In the genomic region with DNA sequence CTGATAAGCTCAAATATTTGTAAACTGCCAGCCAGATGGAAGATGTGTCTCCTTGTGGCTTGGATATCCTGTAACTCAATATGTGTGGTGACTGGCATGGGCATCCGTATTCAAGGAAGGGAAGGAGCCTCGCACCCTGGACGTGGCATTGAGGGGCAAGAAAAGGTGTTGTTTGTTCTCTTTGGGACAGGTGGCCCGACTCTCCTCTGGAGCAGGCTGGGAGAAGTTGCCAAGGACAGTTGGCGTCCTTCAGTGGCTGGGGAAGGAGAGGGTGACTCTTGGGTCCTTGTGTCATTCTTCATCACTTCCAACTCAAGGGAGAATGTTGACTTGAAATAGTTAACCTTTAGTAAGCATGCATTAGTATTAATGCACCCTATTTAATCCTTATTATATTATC, we compare ENCODE assay signal across 22 cellular contexts. TPM values are rescaled to one million over a fixed set of nuclear protein-coding genes. Genes with fewer than 3 reads are reported as not detected.
A peak's percentile ranks its signal among the peaks of the same experiment; 100 is the strongest.
DNase-seq lines count a peak whose midpoint lies in the region; ATAC-seq and TF ChIP-seq lines count a peak whose summit lies in the region.
"Had no signal": no experiment of that assay in that cellular context is flagged by ENCODE, and none has a peak within 500 bp of the region (broad histone marks: within the 10 kb centered on the region; RNA-seq: fewer than 3 reads in every experiment).

No MANE protein-coding gene starts in this region.

- H3K4me3 Mint-ChIP-seq in activated T-helper 1 cell treated with anti-CD3 and anti-CD28 coated beads, Interleukin-12 subunit alpha, Interleukin-12 subunit beta, Interleukin-2, Interleukin-4 antibody, amounts not matched to agents 30 ng/mL and 10 ng/mL and 1 ng/mL, durations not matched to agents 14 hours and 24 hours and 36 hours: no peak overlapping the region
- H3K4me3 Mint-ChIP-seq: CD4-positive, alpha-beta T cell; GM23338 had no signal

- H3K27ac ChIP-seq in heart right ventricle (peak overlapping the region; percentile 40 to 93 (median 84)), right atrium auricular region (peak overlapping the region; percentile 69 to 90), stomach smooth muscle (ENCODE audit: low read length) (peak overlapping the region; percentile 31)
- H3K27ac ChIP-seq: A549 had no signal

- no peak overlapping the region for H3K4me3 ChIP-seq in heart right ventricle
- H3K4me3 ChIP-seq in right atrium auricular region: no peak overlapping the region
- H3K4me3 ChIP-seq in stomach smooth muscle (ENCODE audit: low read length in 2 of 2): no peak overlapping the region
- H3K4me3 ChIP-seq: A549, GM23338, MG63, Peyer's patch had no signal

- 84 to 85% methylated on average over 5 of the region's 5 CpGs for WGBS in heart right ventricle, 2 donors

- H3K9ac ChIP-seq in stomach smooth muscle (ENCODE audit: low read length in 2 of 2): no peak overlapping the region

- H3K27me3 Mint-ChIP-seq in activated T-helper 1 cell treated with anti-CD3 and anti-CD28 coated beads, Interleukin-12 subunit alpha, Interleukin-12 subunit beta, Interleukin-2, Interleukin-4 antibody, amounts not matched to agents 30 ng/mL and 10 ng/mL and 1 ng/mL, durations not matched to agents 14 hours and 24 hours and 36 hours (ENCODE audit: insufficient read depth): peaks cover 5% of the 10 kb centered on the region
- H3K27me3 Mint-ChIP-seq: CD4-positive, alpha-beta T cell had no signal

- H3K36me3 ChIP-seq in heart right ventricle: no peaks in the 10 kb centered on the region
- no peaks in the 10 kb centered on the region for H3K36me3 ChIP-seq in right atrium auricular region
- H3K36me3 ChIP-seq in stomach smooth muscle (ENCODE audit: control insufficient read depth in 2 of 2, insufficient read depth in 2 of 2, low read length in 2 of 2): no peaks in the 10 kb centered on the region
- H3K36me3 ChIP-seq: MG63, Peyer's patch had no signal

- no peak for DNase-seq in heart right ventricle
- DNase-seq in Right ventricle myocardium superior: no peak
- no peak for DNase-seq in right atrium auricular region (ENCODE audit: low spot score)
- no peak for DNase-seq in activated T-helper 1 cell treated with anti-CD3 and anti-CD28 coated beads, Interleukin-12 subunit alpha, Interleukin-12 subunit beta, Interleukin-2, Interleukin-4 antibody, amounts not matched to agents 30 ng/mL and 10 ng/mL and 1 ng/mL, durations not matched to agents 14 hours and 24 hours and 36 hours (ENCODE audit: low spot score)
- DNase-seq in stimulated activated CD4-positive, alpha-beta T cell treated with anti-CD3 and anti-CD28 coated beads, Interleukin-1b, Interleukin-23, amount 100 ng/mL, for 48 hours: no peak
- no peak for DNase-seq in NCI-H128 (lab: John Stamatoyannopoulos, UW; ENCODE audit: unreplicated experiment)
- DNase-seq: Caco-2; CD4-positive, alpha-beta T cell; DMS153; GF-D8; HCEC 1CT; Kasumi-1; NCI-H1048; NCI-H1436 treated with DMSO at 0.1 percent for 48 hours; NCI-H2029; NCI-H446 treated with DMSO at 0.1 percent for 48 hours; Peyer's patch; SHP77 had no signal

- H3K4me1 ChIP-seq in heart right ventricle (peaks cover 23 to 81% (median 53%) of the 10 kb centered on the region in 9 donors), right atrium auricular region (peaks cover 0 to 44% of the 10 kb centered on the region in 2 donors), stomach smooth muscle (ENCODE audit: control insufficient read depth, insufficient read depth, low read length) (peaks cover 62% of the 10 kb centered on the region)
- H3K4me1 ChIP-seq: A549, Caco-2, Peyer's patch had no signal

- no peaks in the 10 kb centered on the region for H3K27me3 ChIP-seq in heart right ventricle
- H3K27me3 ChIP-seq in right atrium auricular region: no peaks in the 10 kb centered on the region
- no peaks in the 10 kb centered on the region for H3K27me3 ChIP-seq in stomach smooth muscle (ENCODE audit: control insufficient read depth in 1 of 2, insufficient read depth in 2 of 2, low read length in 2 of 2)
- H3K27me3 ChIP-seq: MG63, Peyer's patch had no signal

- no peaks in the 10 kb centered on the region for H3K36me3 Mint-ChIP-seq in activated T-helper 1 cell treated with anti-CD3 and anti-CD28 coated beads, Interleukin-12 subunit alpha, Interleukin-12 subunit beta, Interleukin-2, Interleukin-4 antibody, amounts not matched to agents 30 ng/mL and 10 ng/mL and 1 ng/mL, durations not matched to agents 14 hours and 24 hours and 36 hours (ENCODE audit: low read depth)

- TF ChIP-seq CTCF in heart right ventricle (IDR thresholded peaks at IDR 0.05) (no peak), right atrium auricular region (IDR thresholded peaks at IDR 0.05) (no peak)

- H3K9me3 ChIP-seq in heart right ventricle (no peaks in the 10 kb centered on the region), right atrium auricular region (no peaks in the 10 kb centered on the region), stomach smooth muscle (ENCODE audit: control insufficient read depth in 2 of 2, low read length in 2 of 2) (no peaks in the 10 kb centered on the region)
- H3K9me3 ChIP-seq: A549, Caco-2, MG63, Peyer's patch had no signal

- H3K4me1 Mint-ChIP-seq in activated T-helper 1 cell treated with anti-CD3 and anti-CD28 coated beads, Interleukin-12 subunit alpha, Interleukin-12 subunit beta, Interleukin-2, Interleukin-4 antibody, amounts not matched to agents 30 ng/mL and 10 ng/mL and 1 ng/mL, durations not matched to agents 14 hours and 24 hours and 36 hours (ENCODE audit: low read depth): peaks cover 6% of the 10 kb centered on the region

- no peaks in the 10 kb centered on the region for H3K9me3 Mint-ChIP-seq in activated T-helper 1 cell treated with anti-CD3 and anti-CD28 coated beads, Interleukin-12 subunit alpha, Interleukin-12 subunit beta, Interleukin-2, Interleukin-4 antibody, amounts not matched to agents 30 ng/mL and 10 ng/mL and 1 ng/mL, durations not matched to agents 14 hours and 24 hours and 36 hours
- H3K9me3 Mint-ChIP-seq: CD4-positive, alpha-beta T cell; GM23338 had no signal

- intact Hi-C loops in heart right ventricle (cut with DNase I) (no loop called here), Right ventricle myocardium superior (cut with DNase I) (no loop called here)
- intact Hi-C loops in activated T-helper 1 cell treated with anti-CD3 and anti-CD28 coated beads, Interleukin-12 subunit alpha, Interleukin-12 subunit beta, Interleukin-2, Interleukin-4 antibody, amounts not matched to agents 30 ng/mL and 10 ng/mL and 1 ng/mL, durations not matched to agents 14 hours and 24 hours and 36 hours (cut with micrococcal nuclease): no loop called here

- no peak overlapping the region for H3K27ac Mint-ChIP-seq in activated T-helper 1 cell treated with anti-CD3 and anti-CD28 coated beads, Interleukin-12 subunit alpha, Interleukin-12 subunit beta, Interleukin-2, Interleukin-4 antibody, amounts not matched to agents 30 ng/mL and 10 ng/mL and 1 ng/mL, durations not matched to agents 14 hours and 24 hours and 36 hours
- H3K27ac Mint-ChIP-seq: CD4-positive, alpha-beta T cell; GM23338 had no signal

- ATAC-seq in heart right ventricle: no peak
- no peak for ATAC-seq in Right ventricle myocardium superior (ENCODE audit: poor library complexity)
- ATAC-seq: A549, GM23338 had no signal

RNA-seq across cellular contexts. Expression of a gene that starts 39.6 kb away (rescaled TPM):
- 100 to 1,000 TPM; 146 to 222 (median 187) TPM for total RNA-seq in heart right ventricle
- 10 to 100 TPM; 19.1 to 68.9 TPM for polyA plus RNA-seq in heart right ventricle
- total RNA-seq in Right ventricle myocardium superior: 151 TPM
- 10 to 100 TPM; 83.1 to 93.6 TPM for total RNA-seq in right atrium auricular region
- total RNA-seq in activated T-helper 1 cell treated with anti-CD3 and anti-CD28 coated beads, Interleukin-12 subunit alpha, Interleukin-12 subunit beta, Interleukin-2, Interleukin-4 antibody, amounts not matched to agents 30 ng/mL and 10 ng/mL and 1 ng/mL, durations not matched to agents 14 hours and 24 hours and 36 hours: 0.18 and 0.27 TPM in 2 replicates
- total RNA-seq: Caco-2 had no signal
- polyA plus RNA-seq: A549 had no signal

Comparison
In these comparisons a context has a peak if more than half of its experiments do, and no peak if none do; other contexts are left out.
1. H3K27ac ChIP-seq: peak in every context shown above with its lines; median percentile 84 in heart right ventricle; 80 in right atrium auricular region; 31 in stomach smooth muscle.
2. RNA of a gene that starts 39.6 kb away (total RNA-seq): 146 to 222 TPM in heart right ventricle, 151 TPM in Right ventricle myocardium superior (single experiment) and 83.1 to 93.6 TPM in right atrium auricular region; 0.18 to 0.27 TPM in activated T-helper 1 cell treated with anti-CD3 and anti-CD28 coated beads, Interleukin-12 subunit alpha, Interleukin-12 subunit beta, Interleukin-2, Interleukin-4 antibody, amounts not matched to agents 30 ng/mL and 10 ng/mL and 1 ng/mL, durations not matched to agents 14 hours and 24 hours and 36 hours; every median in the first group is over 10 times any median in the second.